ENCODE assay signal across 10 cellular contexts in the genomic region with DNA sequence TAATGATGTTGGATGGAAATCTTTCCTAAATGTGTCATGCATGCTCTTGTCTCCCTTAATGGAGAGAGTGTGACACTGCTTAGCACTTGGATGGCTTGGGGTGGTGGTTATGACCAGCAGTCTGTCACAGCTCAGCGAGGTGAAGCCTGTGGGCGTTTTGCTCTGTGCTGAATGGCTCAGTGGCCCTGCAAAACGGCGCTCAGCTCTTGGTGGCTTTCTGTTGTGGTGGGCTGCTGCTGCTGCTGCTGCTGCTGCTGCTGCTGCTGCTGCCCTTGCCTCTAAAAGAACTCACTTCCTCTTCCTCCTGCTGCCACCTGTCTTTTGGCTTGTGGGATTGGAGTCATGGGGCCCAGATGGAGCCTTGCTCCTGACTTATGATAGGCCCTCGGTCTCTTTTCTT. TPM values are rescaled to one million over a fixed set of nuclear protein-coding genes. Genes with fewer than 3 reads are reported as not detected.
A peak's percentile ranks its signal among the peaks of the same experiment; 100 is the strongest.
DNase-seq lines count a peak whose midpoint lies in the region; ATAC-seq and FAIRE-seq lines count a peak whose summit lies in the region.
"Not testable (repeated sequence)": the region's sequence is repeated elsewhere in the genome, so short reads cannot be mapped to it uniquely, and the experiment has no call there.
"Had no signal": no experiment of that assay in that cellular context is flagged by ENCODE, and none has a peak within 500 bp of the region (broad histone marks: within the 10 kb centered on the region; RNA-seq: fewer than 3 reads in every experiment).

No MANE protein-coding gene starts in this region.

- H3K9me3 Mint-ChIP-seq in T-cell; activated T-helper 17 cell treated with anti-CD3 and anti-CD28 coated beads, Interleukin-2, amount 50 U/mL, for 72 hours; immature natural killer cell: not testable (repeated sequence)

- CTCF ChIA-PET in T-cell (lab: Charles Lee), result not testable (repeated sequence)

- H3K36me3 Mint-ChIP-seq in T-cell, immature natural killer cell: not testable (repeated sequence)
- H3K36me3 Mint-ChIP-seq in activated T-helper 17 cell treated with anti-CD3 and anti-CD28 coated beads, Interleukin-2, amount 50 U/mL, for 72 hours (ENCODE audit: low read depth), result peaks cover 19% of the 10 kb centered on the region

- DNase-seq in GM18507 (ENCODE audit: extremely low spot score, insufficient read length, low read depth), result not testable (repeated sequence)
- peak in 27 of 34 experiments; percentile 11 to 63 (median 30) for DNase-seq in T-cell
- DNase-seq in immature natural killer cell, result peak; percentile 22 to 48 (median 48)
- peak; percentile 30 to 34 for DNase-seq in stimulated activated CD8-positive, alpha-beta memory T cell treated with anti-CD3 and anti-CD28 coated beads, Interleukin-15, amount 100 ng/mL, for 48 hours (ENCODE audit: low read depth in 2 of 2)

- peak; percentile 96 for FAIRE-seq in GM18507 (lab: Jason Lieb, UNC)

- POLR2A ChIA-PET in T-cell (lab: Charles Lee), result not testable (repeated sequence)

- H3K27ac Mint-ChIP-seq in T-cell (peak overlapping the region; percentile 90 to 91), immature natural killer cell (peak overlapping the region; percentile 45 to 80 (median 58))
- H3K27ac Mint-ChIP-seq in activated T-helper 17 cell treated with anti-CD3 and anti-CD28 coated beads, Interleukin-2, amount 50 U/mL, for 72 hours, result not testable (repeated sequence)

- H3K4me3 Mint-ChIP-seq in T-cell (peak overlapping the region; percentile 24 to 58 (median 28)), immature natural killer cell (peak overlapping the region in 3 of 5 donors; percentile 29 to 58 (median 33))
- peak overlapping the region; percentile 38 for H3K4me3 Mint-ChIP-seq in activated T-helper 17 cell treated with anti-CD3 and anti-CD28 coated beads, Interleukin-2, amount 50 U/mL, for 72 hours

- ATAC-seq in GM19452 (IDR thresholded peaks at IDR 0.05; ENCODE audit: unreplicated experiment) (peak; percentile 98), HG02642 (IDR thresholded peaks at IDR 0.05; ENCODE audit: poor library complexity, unreplicated experiment) (peak; percentile 99), HG03139 (IDR thresholded peaks at IDR 0.05; ENCODE audit: unreplicated experiment) (peak; percentile 99), T-cell (replicated peaks in 1 of 4) (peak; percentile 95 to 99 (median 96))
- ATAC-seq in activated T-helper 17 cell treated with anti-CD3 and anti-CD28 coated beads, Interleukin-2, amount 50 U/mL, for 72 hours (replicated peaks), result peak; percentile 98

- H3K27me3 Mint-ChIP-seq in T-cell; activated T-helper 17 cell treated with anti-CD3 and anti-CD28 coated beads, Interleukin-2, amount 50 U/mL, for 72 hours; immature natural killer cell (ENCODE audit: low read depth in 3 of 3): not testable (repeated sequence)

- not testable (repeated sequence) for H3K4me1 Mint-ChIP-seq in T-cell; activated T-helper 17 cell treated with anti-CD3 and anti-CD28 coated beads, Interleukin-2, amount 50 U/mL, for 72 hours; immature natural killer cell

RNA-seq across cellular contexts. Expression of gene UPK3B, which starts 23.7 kb away (rescaled TPM):
- total RNA-seq in T-cell, result 10 to 100 TPM in 1 of 5 donors, 1 to 10 TPM in 4; 4.6 to 10.6 (median 6.1) TPM
- total RNA-seq in activated T-helper 17 cell treated with anti-CD3 and anti-CD28 coated beads, Interleukin-2, amount 50 U/mL, for 72 hours, result 1 to 10 TPM in 1 of 2 donors, under 1 TPM in 1; 0.79 to 1.0 TPM
- not detected for polyA plus RNA-seq in immature natural killer cell
- total RNA-seq: kidney epithelial cell had no signal
- polyA plus RNA-seq: SK-N-SH had no signal

RNA-seq across cellular contexts. Expression of gene DTX2, which starts 25.1 kb away (rescaled TPM):
- 10 to 100 TPM; 29.0 to 56.6 (median 42.3) TPM for total RNA-seq in T-cell
- total RNA-seq in activated T-helper 17 cell treated with anti-CD3 and anti-CD28 coated beads, Interleukin-2, amount 50 U/mL, for 72 hours, result 10 to 100 TPM; 26.4 to 32.6 TPM
- polyA plus RNA-seq in immature natural killer cell, result 10 to 100 TPM in 1 of 3 donors, 1 to 10 TPM in 2; 5.2 to 15.3 (median 9.1) TPM

RNA-seq across cellular contexts. Expression of gene SPDYE16, which starts 56.5 kb away (rescaled TPM):
- total RNA-seq in T-cell, result under 1 TPM; 0.33 to 0.96 (median 0.73) TPM
- total RNA-seq in activated T-helper 17 cell treated with anti-CD3 and anti-CD28 coated beads, Interleukin-2, amount 50 U/mL, for 72 hours, result under 1 TPM; 0.17 to 0.45 TPM
- polyA plus RNA-seq in immature natural killer cell, result under 1 TPM in 2 of 3 donors, not detected in 1; 0.07 to 0.18 TPM
- total RNA-seq: kidney epithelial cell had no signal
